In genomic region chr4:169791527-169792156, GRCh38 we compare ENCODE assay signal across 1 cellular context.
TF ChIP-seq lines count a peak whose summit lies in the region.

No MANE protein-coding gene starts in this region.

TF ChIP-seq in H1, 55 proteins besides CTCF, POLR2A, EP300 and RAD21 (continued from another document):
- TF ChIP-seq CHD7 (IDR thresholded peaks at IDR 0.05; ENCODE audit: insufficient replicate concordance, low read length) (no peak), CEBPB (IDR thresholded peaks at IDR 0.05; ENCODE audit: low read depth, low read length) (no peak), FOSL1 (IDR thresholded peaks at IDR 0.05; ENCODE audit: insufficient read depth, low read depth, low read length) (no peak), KDM4A (IDR thresholded peaks at IDR 0.05; ENCODE audit: low read depth, low read length, severe bottlenecking) (no peak), E2F6 (IDR thresholded peaks at IDR 0.05) (peak; percentile 41; the same call in 1 of the 2 replicates), RNF2 (IDR thresholded peaks at IDR 0.05; ENCODE audit: borderline replicate concordance, low read depth, low read length, missing control alignments, poor library complexity, severe bottlenecking) (no peak), SP4 (IDR thresholded peaks at IDR 0.05; ENCODE audit: low read length) (no peak), SP1 (IDR thresholded peaks at IDR 0.05; ENCODE audit: low read depth, low read length) (no peak), MAX (IDR thresholded peaks at IDR 0.05) (no peak), SIRT6 (IDR thresholded peaks at IDR 0.05; ENCODE audit: low read length) (no peak), CBX5 (IDR thresholded peaks at IDR 0.05; ENCODE audit: low read depth, low read length) (no peak), KDM1A (IDR thresholded peaks at IDR 0.05; ENCODE audit: borderline replicate concordance, low read length) (0 out of 2 replicates have a peak, but pooled peaks have one; percentile 41), BRCA1 (IDR thresholded peaks at IDR 0.05; ENCODE audit: low read depth, low read length) (no peak), EGR1 (IDR thresholded peaks at IDR 0.05; ENCODE audit: borderline replicate concordance, low read depth, low read length) (0 out of 2 replicates have a peak, but pooled peaks have one; percentile 8), POU5F1 (IDR thresholded peaks at IDR 0.05; ENCODE audit: low read depth, low read length) (no peak), SRF (IDR thresholded peaks at IDR 0.05; ENCODE audit: low read depth, low read length) (no peak), CTBP2 (IDR thresholded peaks at IDR 0.05; ENCODE audit: borderline replicate concordance, insufficient read depth, insufficient read length, low read length) (no peak), CHD1 (IDR thresholded peaks at IDR 0.05; ENCODE audit: low read depth, low read length) (no peak)
